ENCODE assay signal across 7 cellular contexts in the genomic region with DNA sequence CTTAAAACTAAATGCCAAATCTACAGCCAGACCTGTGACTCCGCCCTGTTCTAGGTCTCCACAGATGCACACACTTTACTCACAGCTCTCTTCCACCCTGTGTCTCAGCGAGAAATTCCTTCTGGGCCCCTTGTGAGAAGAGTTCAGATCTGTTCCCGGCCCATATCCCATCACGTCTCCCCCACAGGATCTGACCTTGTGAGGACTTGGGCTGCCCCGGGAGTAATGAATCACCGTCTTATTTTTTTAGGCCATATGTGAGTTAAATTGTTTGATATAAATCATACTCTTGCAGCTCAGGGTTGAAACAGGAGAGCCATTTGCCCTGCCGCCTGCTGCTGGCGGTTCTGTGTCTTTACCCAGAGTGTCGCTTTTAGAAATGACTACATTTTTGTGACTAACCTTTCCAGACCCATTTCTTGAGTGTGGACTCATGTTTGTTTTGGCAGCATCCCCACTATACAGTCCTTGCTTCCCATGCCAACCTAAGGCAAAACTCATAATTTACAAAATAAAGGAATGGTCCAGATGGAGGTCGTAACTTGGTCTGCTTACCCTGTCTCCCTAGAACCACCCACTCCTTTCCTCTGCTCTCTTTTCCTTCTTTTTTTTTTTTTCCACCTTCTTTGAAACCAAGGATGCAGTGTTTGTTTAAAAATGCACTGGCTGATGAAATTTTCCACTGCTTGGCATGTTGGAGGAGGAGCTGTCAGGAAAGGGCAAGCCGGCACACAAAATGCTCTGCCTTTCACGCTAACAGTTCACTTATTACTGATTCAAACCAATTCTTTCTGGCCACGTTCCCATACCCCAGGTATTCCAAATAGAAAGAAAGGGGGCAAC.
DNase-seq lines count a peak whose midpoint lies in the region; ATAC-seq, FAIRE-seq and TF ChIP-seq lines count a peak whose summit lies in the region.

No MANE protein-coding gene starts in this region.

- no peaks in the 10 kb centered on the region for H3K9me3 ChIP-seq in astrocyte (ENCODE audit: insufficient read depth, low read depth, low read length)
- H3K9me3 ChIP-seq in keratinocyte (ENCODE audit: control insufficient read depth, low read depth, low read length), result no peaks in the 10 kb centered on the region
- no peaks in the 10 kb centered on the region for H3K9me3 ChIP-seq in transverse colon

- H3K4me3 ChIP-seq in astrocyte (ENCODE audit: insufficient read depth, low read depth, low read length) (peak overlapping the region; percentile 13), keratinocyte (ENCODE audit: control insufficient read depth in 2 of 3, extremely low read depth in 1 of 3, insufficient read depth in 2 of 3, low read depth in 1 of 3, low read length in 3 of 3) (peak overlapping the region in 2 of 3 experiments; percentile 35 to 59), transverse colon (no peak overlapping the region)

- TF ChIP-seq EP300 in transverse colon (IDR thresholded peaks at IDR 0.05; ENCODE audit: low read depth), result no peak

- no peak for ATAC-seq in HG03565 (IDR thresholded peaks at IDR 0.05; ENCODE audit: unreplicated experiment)

- H3K27me3 ChIP-seq in astrocyte (ENCODE audit: insufficient read depth, low read length), result no peaks in the 10 kb centered on the region
- H3K27me3 ChIP-seq in keratinocyte (ENCODE audit: control insufficient read depth, extremely low read depth, insufficient read depth, low read length), result no peaks in the 10 kb centered on the region
- H3K27me3 ChIP-seq in transverse colon, result no peaks in the 10 kb centered on the region

- no peaks in the 10 kb centered on the region for H3K9me3 Mint-ChIP-seq in astrocyte (ENCODE audit: unreplicated experiment)

- no peaks in the 10 kb centered on the region for H4K20me1 ChIP-seq in astrocyte (ENCODE audit: insufficient read depth, low read length)
- no peaks in the 10 kb centered on the region for H4K20me1 ChIP-seq in keratinocyte (ENCODE audit: control insufficient read depth, extremely low read depth, insufficient read depth, low read length)

- no peaks in the 10 kb centered on the region for H3K9me1 ChIP-seq in keratinocyte (ENCODE audit: control insufficient read depth, extremely low read depth, insufficient read depth, low read length)

- H3K4me1 Mint-ChIP-seq in astrocyte (ENCODE audit: low read depth, unreplicated experiment), result peaks cover 21% of the 10 kb centered on the region

- peaks cover 37% of the 10 kb centered on the region for H3K4me1 ChIP-seq in astrocyte (ENCODE audit: insufficient read depth, low read length)
- H3K4me1 ChIP-seq in keratinocyte (ENCODE audit: control insufficient read depth, extremely low read depth, insufficient read depth, low read length), result peaks cover 48% of the 10 kb centered on the region
- H3K4me1 ChIP-seq in transverse colon, result peaks cover 4 to 28% (median 6%) of the 10 kb centered on the region in 4 donors

- H3K36me3 Mint-ChIP-seq in astrocyte (ENCODE audit: low read depth, unreplicated experiment), result no peaks in the 10 kb centered on the region

- TF ChIP-seq CTCF in astrocyte (IDR thresholded peaks at IDR 0.05; ENCODE audit: insufficient read depth, low read depth, low read length) (no peak), keratinocyte (optimal IDR thresholded peaks at IDR 0.05 in 1 of 3, IDR thresholded peaks at IDR 0.05 in 1 of 3, conservative IDR thresholded peaks at IDR 0.05 in 1 of 3; ENCODE audit: extremely low read depth in 1 of 3, insufficient read depth in 2 of 3, low read length in 3 of 3) (no peak), transverse colon (IDR thresholded peaks at IDR 0.05) (no peak)

- DNase-seq in HTR-8/SVneo (ENCODE audit: insufficient read length, low spot score) (peak; percentile 57), astrocyte (ENCODE audit: low read depth) (peak; percentile 96), keratinocyte (ENCODE audit: low read depth, low spot score) (no peak), transverse colon (no peak), inferior parietal cortex (ENCODE audit: extremely low spot score) (no peak), NCI-H1930 (lab: John Stamatoyannopoulos, UW) (no peak)

- H3K27ac ChIP-seq in astrocyte (ENCODE audit: low read depth, low read length) (peak overlapping the region; percentile 91), keratinocyte (ENCODE audit: control insufficient read depth, insufficient read depth, low read length) (peak overlapping the region; percentile 82), transverse colon (peak overlapping the region; percentile 45 to 73 (median 58))

- in situ Hi-C loops in transverse colon (cut with MboI; ENCODE audit: low pct_ligation_motif_present in 1 of 4, low pct_unique_long_range_greater_than_20kb in 1 of 4, low sequenced_read_pairs in 3 of 4), result no loop called here

- 65 to 67% methylated on average over 10 to 13 of the region's 13 CpGs for WGBS in transverse colon (ENCODE audit: low coverage in 1 of 2), 2 donors

- dilution Hi-C loops in keratinocyte (cut with MboI; ENCODE audit: extremely low pct_ligation_motif_present, low sequenced_read_pairs), result no loop called here

- H3K9ac ChIP-seq in astrocyte (ENCODE audit: low read length) (peak overlapping the region; percentile 78), keratinocyte (ENCODE audit: control insufficient read depth, extremely low read depth, insufficient read depth, low read length) (peak overlapping the region; percentile 66)

- H3K4me3 Mint-ChIP-seq in astrocyte (ENCODE audit: unreplicated experiment), result no peak overlapping the region

- peak overlapping the region; percentile 8 for H2AFZ ChIP-seq in astrocyte (ENCODE audit: low read depth, low read length)
- peak overlapping the region; percentile 41 for H2AFZ ChIP-seq in keratinocyte (ENCODE audit: control insufficient read depth, low read length)

- FAIRE-seq in HTR-8/SVneo (lab: Jason Lieb, UNC) (no peak), astrocyte (lab: Jason Lieb, UNC) (peak; percentile 95), keratinocyte (lab: Jason Lieb, UNC) (peak; percentile 58)

- no peaks in the 10 kb centered on the region for H3K36me3 ChIP-seq in astrocyte (ENCODE audit: insufficient read depth, low read length)
- no peaks in the 10 kb centered on the region for H3K36me3 ChIP-seq in keratinocyte (ENCODE audit: control insufficient read depth in 2 of 2, extremely low read depth in 1 of 2, insufficient read depth in 2 of 2, low read length in 2 of 2)
- H3K36me3 ChIP-seq in transverse colon, result no peaks in the 10 kb centered on the region

- H3K27ac Mint-ChIP-seq in astrocyte (ENCODE audit: unreplicated experiment), result no peak overlapping the region

- H3K4me2 ChIP-seq in astrocyte (ENCODE audit: low read length) (peak overlapping the region; percentile 76), keratinocyte (ENCODE audit: control insufficient read depth, extremely low read depth, insufficient read depth, low read depth, low read length) (peak overlapping the region; percentile 95)

- H3K79me2 ChIP-seq in astrocyte (ENCODE audit: insufficient read depth, low read length) (no peaks in the 10 kb centered on the region), keratinocyte (ENCODE audit: control insufficient read depth, insufficient read depth, low read length) (no peaks in the 10 kb centered on the region)

- intact Hi-C loops in transverse colon (cut with DNase I; ENCODE audit: low total_unique reads), result no loop called here

- H3K27me3 Mint-ChIP-seq in astrocyte (ENCODE audit: low read depth, unreplicated experiment), result no peaks in the 10 kb centered on the region

- no peak for TF ChIP-seq POLR2A in transverse colon (IDR thresholded peaks at IDR 0.05)

Comparison
In these comparisons a context has a peak if more than half of its experiments do, and no peak if none do; other contexts are left out.
1. DNase-seq: peak in HTR-8/SVneo (single experiment) and astrocyte (single experiment); none in keratinocyte (single experiment), transverse colon (single experiment), inferior parietal cortex (single experiment) and NCI-H1930 (0 of 2).
2. H3K4me3 ChIP-seq: peak in astrocyte (single experiment) and keratinocyte (2 of 3); none in transverse colon (0 of 4).
3. Peak in every context shown above with its lines, with median percentiles within 50 percentile points of each other: H3K27ac ChIP-seq.